In the genomic region with DNA sequence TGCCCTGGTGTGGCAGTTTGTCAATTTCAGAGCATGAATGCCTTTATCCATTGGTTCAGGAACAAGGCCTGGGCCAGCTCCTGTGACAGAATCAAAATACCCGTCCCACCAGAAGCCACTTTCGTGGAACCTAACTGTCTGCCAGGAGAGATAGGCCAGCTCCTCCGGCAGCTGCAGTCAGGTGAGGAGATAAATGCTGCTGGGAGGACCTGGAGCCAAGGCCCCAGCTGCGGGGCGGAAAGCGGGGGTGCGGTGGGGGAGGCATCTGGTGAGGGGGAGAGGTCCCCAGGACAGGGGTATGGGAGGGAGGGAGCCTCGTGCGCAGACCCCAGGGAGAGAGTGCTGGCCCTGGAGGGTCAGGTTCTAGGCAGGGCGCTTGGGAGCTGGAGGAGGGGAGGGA, we compare ENCODE assay signal across 15 cellular contexts. TPM values are rescaled to one million over a fixed set of nuclear protein-coding genes. Genes with fewer than 3 reads are reported as not detected.
DNase-seq lines count a peak whose midpoint lies in the region; ATAC-seq and TF ChIP-seq lines count a peak whose summit lies in the region.
"Had no signal": no experiment of that assay in that cellular context is flagged by ENCODE, and none has a peak within 500 bp of the region (broad histone marks: within the 10 kb centered on the region; RNA-seq: fewer than 3 reads in every experiment).

No MANE protein-coding gene starts in this region.

- no peak overlapping the region for H4K91ac ChIP-seq in neuronal stem cell (ENCODE audit: low read depth, low read length, poor library complexity)

- ATAC-seq in CD4-positive, CD25-positive, alpha-beta regulatory T cell (ENCODE audit: low read depth in 2 of 2) = no peak
- ATAC-seq: Panc1 had no signal

- no peak overlapping the region for H3K4me3 ChIP-seq in CD4-positive, CD25-positive, alpha-beta regulatory T cell (ENCODE audit: low read depth, low read length)
- H3K4me3 ChIP-seq in neuronal stem cell (ENCODE audit: low read length in 2 of 2) = no peak overlapping the region
- H3K4me3 ChIP-seq: BLaER1, MG63 had no signal

- POLR2A ChIA-PET in RWPE1 (lab: Yijun Ruan, JAX; ENCODE audit: low non-redundant PET) = no interaction called here

- H3K18ac ChIP-seq in neuronal stem cell (ENCODE audit: low read length) = no peak overlapping the region

- no peaks in the 10 kb centered on the region for H3K36me3 Mint-ChIP-seq in CD4-positive, CD25-positive, alpha-beta regulatory T cell

- H3K23ac ChIP-seq in neuronal stem cell (ENCODE audit: low read depth, low read length, poor library complexity) = no peak overlapping the region

- no peak overlapping the region for H2AFZ ChIP-seq in neuronal stem cell (ENCODE audit: low read length)

- H3K4me2 ChIP-seq in neuronal stem cell (ENCODE audit: insufficient read depth, low read length, poor library complexity, severe bottlenecking) = no peak overlapping the region
- H3K4me2 ChIP-seq: BLaER1 had no signal

- H2BK5ac ChIP-seq in neuronal stem cell (ENCODE audit: low read length) = no peak overlapping the region

- H3K9me3 Mint-ChIP-seq in CD4-positive, CD25-positive, alpha-beta regulatory T cell = peaks cover 0 to 2% (median 0%) of the 10 kb centered on the region in 7 donors

- no peaks in the 10 kb centered on the region for H3K27me3 Mint-ChIP-seq in CD4-positive, CD25-positive, alpha-beta regulatory T cell

- H2BK12ac ChIP-seq in neuronal stem cell (ENCODE audit: low read length) = no peak overlapping the region

- CTCF ChIA-PET in RWPE1 (lab: Yijun Ruan, JAX) = interaction anchor here (0.6 kb wide), 1 partner anchor 60 kb away, joined by 3 read pairs; no protein-coding TSS in a partner anchor

- H3K27ac Mint-ChIP-seq in CD4-positive, CD25-positive, alpha-beta regulatory T cell = peak overlapping the region in 2 of 3 donors; percentile 43 to 88

- peaks cover 5 to 14% (median 7%) of the 10 kb centered on the region in 4 donors for H3K4me1 Mint-ChIP-seq in CD4-positive, CD25-positive, alpha-beta regulatory T cell

- H3K4me1 ChIP-seq in CD4-positive, CD25-positive, alpha-beta regulatory T cell (ENCODE audit: control insufficient read depth, insufficient read depth, low read length, poor library complexity, severe bottlenecking) = peaks cover 9% of the 10 kb centered on the region
- peaks cover 9 to 16% of the 10 kb centered on the region in 2 donors for H3K4me1 ChIP-seq in neuronal stem cell (ENCODE audit: control insufficient read depth in 2 of 2, insufficient read depth in 1 of 2, low read depth in 1 of 2, low read length in 2 of 2)

- H3K9ac ChIP-seq in neuronal stem cell (ENCODE audit: low read depth, low read length, poor library complexity) = no peak overlapping the region
- H3K9ac ChIP-seq: BLaER1 had no signal

- no peak overlapping the region for H2BK15ac ChIP-seq in neuronal stem cell (ENCODE audit: low read length)

- H3K36me3 ChIP-seq in CD4-positive, CD25-positive, alpha-beta regulatory T cell (ENCODE audit: control insufficient read depth, insufficient read depth, low read length) = no peaks in the 10 kb centered on the region
- H3K36me3 ChIP-seq in neuronal stem cell (replicated peaks in 1 of 2; ENCODE audit: control insufficient read depth in 2 of 2, insufficient read depth in 2 of 2, low read length in 2 of 2) = no peaks in the 10 kb centered on the region
- H3K36me3 ChIP-seq: BLaER1 had no signal

- peaks cover 4% of the 10 kb centered on the region for H3K79me1 ChIP-seq in neuronal stem cell (ENCODE audit: low read depth, low read length)

- no peak overlapping the region for H3K4ac ChIP-seq in neuronal stem cell (ENCODE audit: low read length)

- H2AK5ac ChIP-seq in neuronal stem cell (ENCODE audit: low read depth, low read length) = peak overlapping the region; percentile 53

- H2BK120ac ChIP-seq in neuronal stem cell (ENCODE audit: low read depth, low read length) = no peak overlapping the region

- H3K14ac ChIP-seq in neuronal stem cell (ENCODE audit: low read length) = no peak overlapping the region

- no peak overlapping the region for H3K27ac ChIP-seq in CD4-positive, CD25-positive, alpha-beta regulatory T cell (ENCODE audit: insufficient read depth, low read length, poor library complexity, severe bottlenecking)
- H3K27ac ChIP-seq in neuronal stem cell (replicated peaks; ENCODE audit: low read length) = no peak overlapping the region
- H3K27ac ChIP-seq in RWPE1 = no peak overlapping the region
- H3K27ac ChIP-seq: BLaER1 had no signal

- TF ChIP-seq CTCF in RWPE1 (conservative IDR thresholded peaks at IDR 0.05; ENCODE audit: low read depth) = no peak

- H4K8ac ChIP-seq in neuronal stem cell (ENCODE audit: low read depth, low read length) = no peak overlapping the region

- no peaks in the 10 kb centered on the region for H3K9me3 ChIP-seq in CD4-positive, CD25-positive, alpha-beta regulatory T cell (ENCODE audit: control insufficient read depth in 2 of 2, low read length in 2 of 2)
- H3K9me3 ChIP-seq in neuronal stem cell (replicated peaks in 1 of 2; ENCODE audit: control insufficient read depth in 2 of 2, insufficient read depth in 1 of 2, low read depth in 1 of 2, low read length in 2 of 2) = no peaks in the 10 kb centered on the region
- H3K9me3 ChIP-seq: BLaER1, MG63 had no signal

- WGBS in neuronal stem cell (ENCODE audit: extremely low coverage in 2 of 2, insufficient read length in 2 of 2, insufficient replicate concordance in 1 of 2), 2 donors = no CpG with 5 or more reads among the region's 10 CpGs

- DNase-seq in CD4-positive, CD25-positive, alpha-beta regulatory T cell = no peak
- DNase-seq in HUDEP-2 (lab: John Stamatoyannopoulos, UW; ENCODE audit: unreplicated experiment in 76 of 76) = peak in 69 of 76 experiments; percentile 9 to 85 (median 63)
- peak; percentile 41 for DNase-seq in ecto neural progenitor cell (ENCODE audit: low spot score)
- no peak for DNase-seq in neuronal stem cell (ENCODE audit: low spot score)
- no peak for DNase-seq in NCI-H446 (lab: John Stamatoyannopoulos, UW)
- DNase-seq in superior temporal gyrus (ENCODE audit: extremely low spot score) = no peak
- no peak for DNase-seq in RWPE1 (ENCODE audit: low spot score)
- DNase-seq: DMS 273 treated with DMSO at 0.1 percent for 48 hours, Karpas-422, MG63, NCI-H1092, NCI-H524, Right ventricle myocardium superior had no signal

- peak overlapping the region in 1 of 4 donors; percentile 57 for H3K4me3 Mint-ChIP-seq in CD4-positive, CD25-positive, alpha-beta regulatory T cell

- H3K27me3 ChIP-seq in CD4-positive, CD25-positive, alpha-beta regulatory T cell (ENCODE audit: control insufficient read depth, insufficient read depth, low read length) = no peaks in the 10 kb centered on the region
- no peaks in the 10 kb centered on the region for H3K27me3 ChIP-seq in neuronal stem cell (ENCODE audit: control insufficient read depth in 3 of 3, insufficient read depth in 3 of 3, low read depth in 1 of 3, low read length in 3 of 3)
- H3K27me3 ChIP-seq: BLaER1, MG63 had no signal

RNA-seq across cellular contexts. Expression of gene ASB1, which starts 4.4 kb away (rescaled TPM):
- 23.0 TPM for total RNA-seq in CD4-positive, CD25-positive, alpha-beta regulatory T cell
- polyA plus RNA-seq in CD4-positive, CD25-positive, alpha-beta regulatory T cell = 10 to 100 TPM; 17.6 to 22.0 (median 20.3) TPM
- polyA plus RNA-seq in neuronal stem cell (2013, experiment 1 of 2) = 22.8 TPM
- 20.5 TPM for polyA plus RNA-seq in neuronal stem cell (2013, experiment 2 of 2)

Comparison
In these comparisons a context has a peak if more than half of its experiments do, and no peak if none do; other contexts are left out.
1. DNase-seq: peak in HUDEP-2 (69 of 76) and ecto neural progenitor cell (single experiment); none in CD4-positive, CD25-positive, alpha-beta regulatory T cell (0 of 3), neuronal stem cell (single experiment), NCI-H446 (0 of 2), superior temporal gyrus (single experiment) and RWPE1 (single experiment).